ENCODE assay signal across 8 cellular contexts in the genomic region with DNA sequence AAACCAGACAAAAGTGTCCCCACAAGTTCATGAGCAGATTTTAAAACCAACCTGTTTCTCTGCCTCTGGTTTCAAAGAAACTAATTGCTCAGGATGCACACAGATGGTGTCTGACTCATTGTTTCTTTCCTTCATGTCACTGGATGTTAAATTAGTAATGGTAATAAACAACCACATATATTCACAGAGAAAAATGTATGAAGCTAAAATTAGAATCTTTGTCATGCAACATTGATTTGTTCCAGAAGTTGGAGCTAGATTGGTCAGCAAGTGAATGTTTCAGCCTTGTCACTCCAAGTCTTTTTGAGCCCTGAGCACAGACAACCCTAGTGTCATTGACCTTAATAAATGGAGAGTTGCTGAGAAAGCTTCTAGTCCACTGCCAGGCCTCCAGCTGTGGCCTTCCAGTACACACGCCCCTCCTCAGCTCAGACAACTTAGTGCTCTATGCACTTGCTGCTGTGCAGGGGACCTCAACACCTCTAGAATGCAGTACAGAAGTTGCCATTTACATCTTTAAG.
A peak's percentile ranks its signal among the peaks of the same experiment; 100 is the strongest.
DNase-seq lines count a peak whose midpoint lies in the region; ATAC-seq and TF ChIP-seq lines count a peak whose summit lies in the region.

No MANE protein-coding gene starts in this region.

- H3K4me1 Mint-ChIP-seq in T-helper 17 cell = peaks cover 2% of the 10 kb centered on the region

- ATAC-seq in HG03135 (IDR thresholded peaks at IDR 0.05; ENCODE audit: unreplicated experiment) (peak; percentile 50), HG03565 (IDR thresholded peaks at IDR 0.05; ENCODE audit: unreplicated experiment) (no peak), T-helper 17 cell (no peak), GM21526 (IDR thresholded peaks at IDR 0.05; ENCODE audit: low FRiP score, unreplicated experiment) (no peak), GM18519 (IDR thresholded peaks at IDR 0.05; ENCODE audit: low FRiP score, unreplicated experiment) (no peak)

- peak; percentile 80 for DNase-seq in GM04504 (ENCODE audit: low read depth)
- DNase-seq in astrocyte of the cerebellum (ENCODE audit: low read depth) = peak; percentile 64
- peak; percentile 93 for DNase-seq in myocyte (ENCODE audit: low read depth)
- DNase-seq in T-helper 17 cell = no peak

- no peak overlapping the region for H3K27ac Mint-ChIP-seq in T-helper 17 cell

- in situ Hi-C loops in astrocyte of the cerebellum (cut with HindIII; ENCODE audit: low sequenced_read_pairs) = loop anchor here (10.0 to 25.0 kb wide), 2 partner anchors 170 to 423 kb away; no protein-coding TSS in a partner anchor

- no peak overlapping the region for H3K4me3 Mint-ChIP-seq in T-helper 17 cell

- no peak overlapping the region for H3K4me3 ChIP-seq in astrocyte of the cerebellum (ENCODE audit: low read depth, low read length)

- no peak for TF ChIP-seq CTCF in astrocyte of the cerebellum (IDR thresholded peaks at IDR 0.05; ENCODE audit: low read depth, low read length, missing control alignments)

- H3K36me3 Mint-ChIP-seq in T-helper 17 cell (ENCODE audit: low read depth) = no peaks in the 10 kb centered on the region

- H3K27me3 Mint-ChIP-seq in T-helper 17 cell = peaks cover 45% of the 10 kb centered on the region

- H3K9me3 ChIP-seq in T-helper 17 cell (ENCODE audit: control insufficient read depth, low read length, poor library complexity, severe bottlenecking) = no peaks in the 10 kb centered on the region

Comparison
In these comparisons a context has a peak if more than half of its experiments do, and no peak if none do; other contexts are left out.
1. DNase-seq: peak in GM04504 (single experiment), astrocyte of the cerebellum (single experiment) and myocyte (single experiment); none in T-helper 17 cell (0 of 3).